21 cellular contexts compared by ENCODE assay signal in genomic region chr14:101349108-101349507, GRCh38.
A peak's percentile ranks its signal among the peaks of the same experiment; 100 is the strongest.
DNase-seq lines count a peak whose midpoint lies in the region; ATAC-seq, FAIRE-seq and TF ChIP-seq lines count a peak whose summit lies in the region.
"Had no signal": no experiment of that assay in that cellular context is flagged by ENCODE, and none has a peak within 500 bp of the region (broad histone marks: within the 10 kb centered on the region; RNA-seq: fewer than 3 reads in every experiment).

No MANE protein-coding gene starts in this region.

- no peak for TF ChIP-seq RAD21 in HepG2 (CRISPR knock-in tag; IDR thresholded peaks at IDR 0.05)

- intact Hi-C loops in HepG2 (cut with micrococcal nuclease; ENCODE audit: unreplicated experiment) (no loop called here), right lobe of liver (cut with DNase I) (no loop called here), stomach (cut with DNase I; ENCODE audit: low total_unique reads) (no loop called here), PC-9 (cut with micrococcal nuclease; ENCODE audit: unreplicated experiment) (no loop called here)

- FAIRE-seq in HepG2 (lab: Jason Lieb, UNC) = no peak
- FAIRE-seq: A204.1, K562 had no signal

- H3K9me3 ChIP-seq in HepG2 (ENCODE audit: low read length) (no peaks in the 10 kb centered on the region), right lobe of liver (peaks cover 0 to 13% (median 0%) of the 10 kb centered on the region in 4 donors), stomach (peaks cover 0 to 15% (median 14%) of the 10 kb centered on the region in 4 donors), PC-9 (ENCODE audit: insufficient read depth, low read depth) (peaks cover 12% of the 10 kb centered on the region), tibial nerve (peaks cover 0 to 52% (median under 1%) of the 10 kb centered on the region in 4 donors)

- WGBS in HepG2 (ENCODE audit: low lambda C conversion rate) = 20% methylated on average over 2 of the region's 3 CpGs
- WGBS in right lobe of liver (ENCODE audit: insufficient coverage, low coverage, low lambda C conversion rate, missing lambda C conversion rate) = no CpG with 5 or more reads among the region's 3 CpGs
- 88 to 100% (median 94%) methylated on average over 2 to 3 of the region's 3 CpGs for WGBS in stomach, 5 donors
- WGBS in tibial nerve, 2 donors = 91 to 98% methylated on average over 3 of the region's 3 CpGs

- H3K79me2 ChIP-seq in HepG2 (ENCODE audit: insufficient read depth, low read length) = no peaks in the 10 kb centered on the region
- no peaks in the 10 kb centered on the region for H3K79me2 ChIP-seq in PC-9 (ENCODE audit: low read depth)

- H3K27ac ChIP-seq in HepG2 (ENCODE audit: extremely low read length, insufficient read depth, low read length) (no peak overlapping the region), right lobe of liver (no peak overlapping the region), stomach (no peak overlapping the region), PC-9 (no peak overlapping the region), tibial nerve (no peak overlapping the region)
- H3K27ac ChIP-seq: BLaER1, GM23248 had no signal

- CTCF ChIA-PET in HepG2 (lab: Yijun Ruan, JAX; ENCODE audit: low intra/inter-chr PET ratio, low total read pairs) (no interaction called here), PC-9 (lab: Charles Lee) (no interaction called here)
- CTCF ChIA-PET in activated CD4-positive, alpha-beta memory T cell treated with anti-CD3 and anti-CD28 coated beads, Interleukin-2, amount 10 ng/mL, durations not matched to agents 7 days and 5 days (lab: Charles Lee) = no interaction called here

- H3K36me3 ChIP-seq in HepG2 (replicated peaks in 1 of 2; ENCODE audit: control insufficient read depth in 1 of 2, insufficient read depth in 2 of 2, low read length in 2 of 2) (no peaks in the 10 kb centered on the region), right lobe of liver (no peaks in the 10 kb centered on the region), stomach (no peaks in the 10 kb centered on the region), PC-9 (ENCODE audit: low read depth) (no peaks in the 10 kb centered on the region), tibial nerve (no peaks in the 10 kb centered on the region)

- no peaks in the 10 kb centered on the region for H3K36me3 Mint-ChIP-seq in osteocyte (ENCODE audit: unreplicated experiment)
- no peaks in the 10 kb centered on the region for H3K36me3 Mint-ChIP-seq in activated CD4-positive, alpha-beta memory T cell treated with anti-CD3 and anti-CD28 coated beads, Interleukin-2, amount 10 ng/mL, durations not matched to agents 7 days and 5 days (ENCODE audit: low read depth)

- BruUV-seq in HepG2 (replicated peaks; lab: Mats Ljungman, UMichigan) (no TSS peak), PC-9 (replicated peaks; lab: Mats Ljungman, UMichigan) (no TSS peak)

- no peak for TF ChIP-seq CTCF in HepG2 (CRISPR knock-in tag; IDR thresholded peaks at IDR 0.05)
- TF ChIP-seq CTCF in right lobe of liver (IDR thresholded peaks at IDR 0.05) = no peak
- no peak for TF ChIP-seq CTCF in osteocyte (IDR thresholded peaks at IDR 0.05)
- no peak for TF ChIP-seq CTCF in stomach (IDR thresholded peaks at IDR 0.05)
- no peak for TF ChIP-seq CTCF in PC-9 (conservative IDR thresholded peaks at IDR 0.05)
- TF ChIP-seq CTCF in tibial nerve (IDR thresholded peaks at IDR 0.05) = no peak

- H2AFZ ChIP-seq in HepG2 (ENCODE audit: low read length) (no peak overlapping the region), PC-9 (no peak overlapping the region)
- H2AFZ ChIP-seq: GM23248 had no signal

- peaks cover 2% of the 10 kb centered on the region for H3K9me3 Mint-ChIP-seq in osteocyte (ENCODE audit: unreplicated experiment)
- H3K9me3 Mint-ChIP-seq in activated CD4-positive, alpha-beta memory T cell treated with anti-CD3 and anti-CD28 coated beads, Interleukin-2, amount 10 ng/mL, durations not matched to agents 7 days and 5 days = peaks cover 7% of the 10 kb centered on the region

- H3K4me2 ChIP-seq in HepG2 (ENCODE audit: low read depth, low read length) (no peak overlapping the region), PC-9 (no peak overlapping the region)
- H3K4me2 ChIP-seq: BLaER1 had no signal

- no peak for TF ChIP-seq EP300 in HepG2 (IDR thresholded peaks at IDR 0.05; ENCODE audit: low read depth in 2 of 2, low read length in 2 of 2)
- no peak for TF ChIP-seq EP300 in HepG2 (CRISPR knock-in tag; IDR thresholded peaks at IDR 0.05; ENCODE audit: borderline replicate concordance)
- no peak for TF ChIP-seq EP300 in stomach (IDR thresholded peaks at IDR 0.05)
- TF ChIP-seq EP300 in tibial nerve (IDR thresholded peaks at IDR 0.05) = no peak

- H3K4me3 ChIP-seq in HepG2 (replicated peaks in 1 of 3; ENCODE audit: insufficient read depth in 1 of 3, low read depth in 2 of 3, low read length in 3 of 3) (no peak overlapping the region), right lobe of liver (no peak overlapping the region), stomach (no peak overlapping the region), PC-9 (no peak overlapping the region), tibial nerve (no peak overlapping the region)
- H3K4me3 ChIP-seq: BLaER1, GM23248, K562 had no signal

- H3K27me3 ChIP-seq in HepG2 (ENCODE audit: control insufficient read depth in 1 of 2, insufficient read depth in 2 of 2, low read length in 2 of 2) (peaks cover 0 to 18% of the 10 kb centered on the region in 2 experiments; a peak in 2 of 5 replicates), right lobe of liver (no peaks in the 10 kb centered on the region), stomach (no peaks in the 10 kb centered on the region), PC-9 (ENCODE audit: insufficient read depth, low read depth) (no peaks in the 10 kb centered on the region), tibial nerve (no peaks in the 10 kb centered on the region)
- H3K27me3 ChIP-seq: BLaER1 had no signal

- H3K27me3 Mint-ChIP-seq in osteocyte (ENCODE audit: unreplicated experiment) = peaks cover 13% of the 10 kb centered on the region
- peaks cover 6% of the 10 kb centered on the region for H3K27me3 Mint-ChIP-seq in activated CD4-positive, alpha-beta memory T cell treated with anti-CD3 and anti-CD28 coated beads, Interleukin-2, amount 10 ng/mL, durations not matched to agents 7 days and 5 days

- no peak overlapping the region for H3K9ac ChIP-seq in HepG2 (ENCODE audit: insufficient read depth, low read depth, low read length)
- H3K9ac ChIP-seq: BLaER1, GM23248 had no signal

- H3K4me1 ChIP-seq in HepG2 (ENCODE audit: insufficient read depth, low read length) (peaks cover 13% of the 10 kb centered on the region; the same call in 1 of the 2 replicates), right lobe of liver (no peaks in the 10 kb centered on the region), stomach (no peaks in the 10 kb centered on the region), PC-9 (replicated peaks; ENCODE audit: insufficient read depth) (no peaks in the 10 kb centered on the region), tibial nerve (no peaks in the 10 kb centered on the region)
- H3K4me1 ChIP-seq: BLaER1 had no signal

- no peak for DNase-seq in HepG2 (ENCODE audit: low spot score)
- no peak for DNase-seq in right lobe of liver
- DNase-seq in osteocyte (ENCODE audit: extremely low spot score, unreplicated experiment) = peak; percentile 74
- peak; percentile 8 for DNase-seq in stomach
- no peak for DNase-seq in activated CD4-positive, alpha-beta memory T cell treated with anti-CD3 and anti-CD28 coated beads, Interleukin-2, amount 10 ng/mL, durations not matched to agents 7 days and 5 days
- DNase-seq in PC-9 = no peak
- no peak for DNase-seq in tibial nerve (ENCODE audit: low spot score in 2 of 2)
- DNase-seq: CD4-positive, CD25-positive, alpha-beta regulatory T cell; DMS153; GM23248; H7; Kasumi-1; NCI-H1092 treated with DMSO at 0.1 percent for 48 hours; NCI-H1436; NCI-H2029; NCI-H446; NCI-H524 treated with DMSO at 0.1 percent for 48 hours; NCI-H774 had no signal

- in situ Hi-C loops in HepG2 (cut with HindIII; ENCODE audit: extremely low pct_ligation_motif_present, low pct_unique_long_range_greater_than_20kb) = no loop called here

- H4K20me1 ChIP-seq in HepG2 (ENCODE audit: insufficient read depth, low read length) = no peaks in the 10 kb centered on the region
- no peaks in the 10 kb centered on the region for H4K20me1 ChIP-seq in PC-9 (ENCODE audit: insufficient read depth)
- H4K20me1 ChIP-seq: BLaER1 had no signal

- POLR2A ChIA-PET in HepG2 (lab: Yijun Ruan, JAX) (interaction anchor here (1.9 kb wide), 1 partner anchor 61 kb away, joined by 4 read pairs; no protein-coding TSS in a partner anchor), PC-9 (lab: Charles Lee; ENCODE audit: unreplicated experiment) (no interaction called here)
- POLR2A ChIA-PET in activated CD4-positive, alpha-beta memory T cell treated with anti-CD3 and anti-CD28 coated beads, Interleukin-2, amount 10 ng/mL, durations not matched to agents 7 days and 5 days (lab: Charles Lee) = interaction anchor here (0.7 kb wide), 1 partner anchor 17 kb away, joined by 3 read pairs; no protein-coding TSS in a partner anchor

- H3F3A ChIP-seq in PC-9 (ENCODE audit: insufficient read depth, low read depth) = no peaks in the 10 kb centered on the region

- TF ChIP-seq POLR2A in HepG2 (IDR thresholded peaks at IDR 0.05; ENCODE audit: insufficient read depth in 1 of 2, low read depth in 2 of 2, low read length in 2 of 2) (no peak), right lobe of liver (IDR thresholded peaks at IDR 0.05) (no peak), stomach (IDR thresholded peaks at IDR 0.05) (no peak), tibial nerve (IDR thresholded peaks at IDR 0.05) (no peak)

- H3K4me3 Mint-ChIP-seq in osteocyte (ENCODE audit: unreplicated experiment) = no peak overlapping the region
- no peak overlapping the region for H3K4me3 Mint-ChIP-seq in activated CD4-positive, alpha-beta memory T cell treated with anti-CD3 and anti-CD28 coated beads, Interleukin-2, amount 10 ng/mL, durations not matched to agents 7 days and 5 days
- H3K4me3 Mint-ChIP-seq: CD4-positive, CD25-positive, alpha-beta regulatory T cell had no signal

- no peak overlapping the region for H3K27ac Mint-ChIP-seq in osteocyte (ENCODE audit: unreplicated experiment)
- no peak overlapping the region for H3K27ac Mint-ChIP-seq in activated CD4-positive, alpha-beta memory T cell treated with anti-CD3 and anti-CD28 coated beads, Interleukin-2, amount 10 ng/mL, durations not matched to agents 7 days and 5 days
- H3K27ac Mint-ChIP-seq: CD4-positive, CD25-positive, alpha-beta regulatory T cell had no signal

- no peaks in the 10 kb centered on the region for H3K4me1 Mint-ChIP-seq in osteocyte (ENCODE audit: unreplicated experiment)
- no peaks in the 10 kb centered on the region for H3K4me1 Mint-ChIP-seq in activated CD4-positive, alpha-beta memory T cell treated with anti-CD3 and anti-CD28 coated beads, Interleukin-2, amount 10 ng/mL, durations not matched to agents 7 days and 5 days
- H3K4me1 Mint-ChIP-seq: CD4-positive, CD25-positive, alpha-beta regulatory T cell had no signal

- ATAC-seq in HepG2 = no peak
- ATAC-seq in right lobe of liver = no peak
- ATAC-seq: K562 had no signal

- H3K9me2 ChIP-seq in PC-9 (ENCODE audit: insufficient read depth) = no peaks in the 10 kb centered on the region; the same call in 1 of the 2 replicates

Comparison
In these comparisons a context has a peak if more than half of its experiments do, and no peak if none do; other contexts are left out.
1. DNase-seq: peak in osteocyte (single experiment) and stomach (single experiment); none in HepG2 (single experiment), right lobe of liver (0 of 3), activated CD4-positive, alpha-beta memory T cell treated with anti-CD3 and anti-CD28 coated beads, Interleukin-2, amount 10 ng/mL, durations not matched to agents 7 days and 5 days (single experiment), PC-9 (0 of 2) and tibial nerve (0 of 2).